Comparison of ENCODE assay signal across 1 cellular context in genomic region chr22:46367707-46368191, GRCh38.
TF ChIP-seq lines count a peak whose summit lies in the region.

No MANE protein-coding gene starts in this region.

TF ChIP-seq in HCT116, 20 proteins besides CTCF, POLR2A, EP300 and RAD21 (continued from another document):
- TF ChIP-seq, protein P1, sequence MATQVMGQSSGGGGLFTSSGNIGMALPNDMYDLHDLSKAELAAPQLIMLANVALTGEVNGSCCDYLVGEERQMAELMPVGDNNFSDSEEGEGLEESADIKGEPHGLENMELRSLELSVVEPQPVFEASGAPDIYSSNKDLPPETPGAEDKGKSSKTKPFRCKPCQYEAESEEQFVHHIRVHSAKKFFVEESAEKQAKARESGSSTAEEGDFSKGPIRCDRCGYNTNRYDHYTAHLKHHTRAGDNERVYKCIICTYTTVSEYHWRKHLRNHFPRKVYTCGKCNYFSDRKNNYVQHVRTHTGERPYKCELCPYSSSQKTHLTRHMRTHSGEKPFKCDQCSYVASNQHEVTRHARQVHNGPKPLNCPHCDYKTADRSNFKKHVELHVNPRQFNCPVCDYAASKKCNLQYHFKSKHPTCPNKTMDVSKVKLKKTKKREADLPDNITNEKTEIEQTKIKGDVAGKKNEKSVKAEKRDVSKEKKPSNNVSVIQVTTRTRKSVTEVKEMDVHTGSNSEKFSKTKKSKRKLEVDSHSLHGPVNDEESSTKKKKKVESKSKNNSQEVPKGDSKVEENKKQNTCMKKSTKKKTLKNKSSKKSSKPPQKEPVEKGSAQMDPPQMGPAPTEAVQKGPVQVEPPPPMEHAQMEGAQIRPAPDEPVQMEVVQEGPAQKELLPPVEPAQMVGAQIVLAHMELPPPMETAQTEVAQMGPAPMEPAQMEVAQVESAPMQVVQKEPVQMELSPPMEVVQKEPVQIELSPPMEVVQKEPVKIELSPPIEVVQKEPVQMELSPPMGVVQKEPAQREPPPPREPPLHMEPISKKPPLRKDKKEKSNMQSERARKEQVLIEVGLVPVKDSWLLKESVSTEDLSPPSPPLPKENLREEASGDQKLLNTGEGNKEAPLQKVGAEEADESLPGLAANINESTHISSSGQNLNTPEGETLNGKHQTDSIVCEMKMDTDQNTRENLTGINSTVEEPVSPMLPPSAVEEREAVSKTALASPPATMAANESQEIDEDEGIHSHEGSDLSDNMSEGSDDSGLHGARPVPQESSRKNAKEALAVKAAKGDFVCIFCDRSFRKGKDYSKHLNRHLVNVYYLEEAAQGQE (IDR thresholded peaks at IDR 0.05; ENCODE audit: low read depth): no peak
- TF ChIP-seq EZH2 (IDR thresholded peaks at IDR 0.05) (no peak), ZBTB33 (IDR thresholded peaks at IDR 0.05; ENCODE audit: extremely low read depth, insufficient replicate concordance, low read length) (no peak), ZFX (IDR thresholded peaks at IDR 0.05) (no peak), TCF7L2 (IDR thresholded peaks at IDR 0.05; ENCODE audit: borderline replicate concordance, extremely low read depth, insufficient read depth, insufficient read length) (no peak), FOSL1 (IDR thresholded peaks at IDR 0.05; ENCODE audit: low read depth) (no peak), SP1 (IDR thresholded peaks at IDR 0.05; ENCODE audit: low read depth) (no peak), YY1 (IDR thresholded peaks at IDR 0.05; ENCODE audit: extremely low read depth, insufficient replicate concordance, low read depth, low read length) (no peak), POLR2AphosphoS5 (IDR thresholded peaks at IDR 0.05; ENCODE audit: low read depth, low read length) (no peak), JUND (IDR thresholded peaks at IDR 0.05) (no peak), ATF3 (IDR thresholded peaks at IDR 0.05) (no peak), EZH2phosphoT487 (IDR thresholded peaks at IDR 0.05; ENCODE audit: borderline replicate concordance) (no peak), MAX (IDR thresholded peaks at IDR 0.05) (no peak; the same call in 1 of the 2 replicates)
